Comparison of ENCODE assay signal across 15 cellular contexts in genomic region chr3:46006646-46007045, GRCh38. TPM values are rescaled to one million over a fixed set of nuclear protein-coding genes. Genes with fewer than 3 reads are reported as not detected.
DNase-seq lines count a peak whose midpoint lies in the region; ATAC-seq and TF ChIP-seq lines count a peak whose summit lies in the region.
"Had no signal": no experiment of that assay in that cellular context is flagged by ENCODE, and none has a peak within 500 bp of the region (broad histone marks: within the 10 kb centered on the region; RNA-seq: fewer than 3 reads in every experiment).

No MANE protein-coding gene starts in this region.

- no peak overlapping the region for H3K4me3 ChIP-seq in upper lobe of right lung

- peak overlapping the region; percentile 63 for H3K27ac ChIP-seq in upper lobe of right lung
- H3K27ac ChIP-seq: 22Rv1, KMS-11 had no signal

- H3K9me3 ChIP-seq in upper lobe of right lung, result no peaks in the 10 kb centered on the region

- intact Hi-C loops in upper lobe of right lung (cut with DNase I), result no loop called here

- ATAC-seq in left lobe of liver (peak; percentile 66), upper lobe of right lung (peak; percentile 39), HG02588 (IDR thresholded peaks at IDR 0.05; ENCODE audit: unreplicated experiment) (no peak)
- ATAC-seq: Panc1 had no signal

- peaks cover 18% of the 10 kb centered on the region for H3K4me1 ChIP-seq in upper lobe of right lung

- H3K27me3 ChIP-seq in upper lobe of right lung, result no peaks in the 10 kb centered on the region

- TF ChIP-seq CTCF in upper lobe of right lung (IDR thresholded peaks at IDR 0.05), result no peak

- DNase-seq in DMS 273 (lab: John Stamatoyannopoulos, UW; ENCODE audit: unreplicated experiment) (peak; percentile 16), DMS 273 treated with DMSO at 0.1 percent for 48 hours (lab: John Stamatoyannopoulos, UW) (no peak), dedifferentiated amniotic fluid mesenchymal stem cell (ENCODE audit: extremely low spot score) (peak; percentile 58), left lobe of liver (ENCODE audit: low spot score) (no peak), upper lobe of right lung (no peak), activated T-cell treated with anti-CD3 and anti-CD28 coated beads for 4 hours (no peak)
- no peak for DNase-seq in effector CD8-positive, alpha-beta T cell (lab: John Stamatoyannopoulos, UW)
- DNase-seq: central memory CD4-positive, alpha-beta T cell; hippocampal formation; NCI-H2171 had no signal

- H3K36me3 ChIP-seq in upper lobe of right lung, result no peaks in the 10 kb centered on the region

RNA-seq across cellular contexts. Expression of gene FYCO1, which starts 11.0 kb away (rescaled TPM):
- total RNA-seq in left lobe of liver, result 16.2 TPM
- 47.3 TPM for total RNA-seq in upper lobe of right lung

RNA-seq across cellular contexts. Expression of gene XCR1, which starts 20.6 kb away (rescaled TPM):
- total RNA-seq in left lobe of liver (not detected), upper lobe of right lung (0.26 TPM)
- total RNA-seq: skeletal muscle tissue had no signal

Comparison
In these comparisons a context has a peak if more than half of its experiments do, and no peak if none do; other contexts are left out.
1. DNase-seq: peak in DMS 273 (single experiment) and dedifferentiated amniotic fluid mesenchymal stem cell (single experiment); none in DMS 273 treated with DMSO at 0.1 percent for 48 hours (single experiment), left lobe of liver (single experiment), upper lobe of right lung (single experiment), activated T-cell treated with anti-CD3 and anti-CD28 coated beads for 4 hours (single experiment) and effector CD8-positive, alpha-beta T cell (single experiment).